Comparison of ENCODE assay signal across 1 cellular context in the genomic region with DNA sequence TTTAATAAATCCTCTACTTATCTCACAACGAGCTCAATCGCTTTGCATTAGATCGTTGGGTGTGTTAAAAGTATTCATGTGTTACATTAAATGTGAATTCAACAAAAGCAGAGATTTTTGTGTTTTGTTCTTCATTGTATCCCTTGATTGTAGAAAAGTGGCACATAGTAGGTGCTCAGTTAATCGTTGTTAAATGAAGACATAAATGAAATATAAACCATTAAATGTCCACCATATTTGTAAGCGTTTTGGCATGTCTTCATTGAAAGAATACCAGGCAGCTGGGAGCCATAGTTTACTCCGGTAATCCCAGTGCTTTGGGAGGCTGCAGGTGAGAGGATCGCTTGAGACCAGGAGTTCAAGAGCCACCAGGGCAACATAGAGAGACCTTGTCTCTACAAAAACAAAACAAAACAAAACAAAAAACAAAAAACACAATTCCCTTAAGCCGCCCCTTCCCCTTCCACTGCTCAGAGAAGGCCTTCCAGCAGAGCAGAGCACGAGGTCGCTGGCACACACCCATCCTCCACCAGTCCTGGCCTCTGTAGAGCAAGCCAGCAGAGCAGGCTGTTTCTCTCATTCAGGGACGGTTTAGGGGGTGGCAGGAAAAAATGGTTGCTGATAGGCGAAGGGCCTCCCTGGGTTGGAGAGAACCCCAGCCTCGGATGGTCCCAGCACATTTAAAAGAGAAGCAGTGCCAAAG.
TF ChIP-seq lines count a peak whose summit lies in the region.

No MANE protein-coding gene starts in this region.

TF ChIP-seq in HCT116, 20 proteins besides CTCF, POLR2A, EP300 and RAD21 (continued from another document):
- TF ChIP-seq YY1 (IDR thresholded peaks at IDR 0.05; ENCODE audit: extremely low read depth, insufficient replicate concordance, low read depth, low read length), result no peak
- no peak for TF ChIP-seq ZNF274 (IDR thresholded peaks at IDR 0.05; ENCODE audit: low read depth, low read length)
- TF ChIP-seq, protein P1, sequence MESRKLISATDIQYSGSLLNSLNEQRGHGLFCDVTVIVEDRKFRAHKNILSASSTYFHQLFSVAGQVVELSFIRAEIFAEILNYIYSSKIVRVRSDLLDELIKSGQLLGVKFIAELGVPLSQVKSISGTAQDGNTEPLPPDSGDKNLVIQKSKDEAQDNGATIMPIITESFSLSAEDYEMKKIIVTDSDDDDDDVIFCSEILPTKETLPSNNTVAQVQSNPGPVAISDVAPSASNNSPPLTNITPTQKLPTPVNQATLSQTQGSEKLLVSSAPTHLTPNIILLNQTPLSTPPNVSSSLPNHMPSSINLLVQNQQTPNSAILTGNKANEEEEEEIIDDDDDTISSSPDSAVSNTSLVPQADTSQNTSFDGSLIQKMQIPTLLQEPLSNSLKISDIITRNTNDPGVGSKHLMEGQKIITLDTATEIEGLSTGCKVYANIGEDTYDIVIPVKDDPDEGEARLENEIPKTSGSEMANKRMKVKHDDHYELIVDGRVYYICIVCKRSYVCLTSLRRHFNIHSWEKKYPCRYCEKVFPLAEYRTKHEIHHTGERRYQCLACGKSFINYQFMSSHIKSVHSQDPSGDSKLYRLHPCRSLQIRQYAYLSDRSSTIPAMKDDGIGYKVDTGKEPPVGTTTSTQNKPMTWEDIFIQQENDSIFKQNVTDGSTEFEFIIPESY (IDR thresholded peaks at IDR 0.05; ENCODE audit: extremely low read depth, insufficient replicate concordance, low read length), result no peak
- no peak for TF ChIP-seq TCF7L2 (IDR thresholded peaks at IDR 0.05; ENCODE audit: borderline replicate concordance, extremely low read depth, insufficient read depth, insufficient read length)
